Comparison of ENCODE assay signal across 2 cellular contexts in genomic region chr5:98938459-98938858, GRCh38.
TF ChIP-seq lines count a peak whose summit lies in the region.

No MANE protein-coding gene starts in this region.

TF ChIP-seq in IMR-90, 13 proteins besides CTCF, POLR2A, EP300 and RAD21:
- TF ChIP-seq BHLHE40 (IDR thresholded peaks at IDR 0.05; ENCODE audit: low read depth, low read length) (no peak), NFE2L2 (IDR thresholded peaks at IDR 0.05; ENCODE audit: low read depth, low read length) (no peak), ELK1 (IDR thresholded peaks at IDR 0.05; ENCODE audit: borderline replicate concordance, low read depth, low read length) (no peak), SMC3 (IDR thresholded peaks at IDR 0.05; ENCODE audit: low read depth, low read length) (no peak), MAFK (IDR thresholded peaks at IDR 0.05; ENCODE audit: low read depth, low read length) (no peak), RCOR1 (IDR thresholded peaks at IDR 0.05; ENCODE audit: insufficient replicate concordance, low read length) (no peak), USF2 (IDR thresholded peaks at IDR 0.05; ENCODE audit: low read depth, low read length) (no peak), MAZ (IDR thresholded peaks at IDR 0.05; ENCODE audit: borderline replicate concordance, low read depth, low read length) (no peak), CEBPB (IDR thresholded peaks at IDR 0.05; ENCODE audit: low read depth, low read length) (no peak), CHD1 (IDR thresholded peaks at IDR 0.05; ENCODE audit: low read depth, low read length) (no peak), RFX5 (IDR thresholded peaks at IDR 0.05; ENCODE audit: low read depth, low read length) (no peak)

TF ChIP-seq in endothelial cell of umbilical vein, 7 proteins besides CTCF, POLR2A, EP300 and RAD21:
- no peak for TF ChIP-seq JUN (IDR thresholded peaks at IDR 0.05; ENCODE audit: borderline replicate concordance, insufficient read depth, insufficient read length, low read depth)
- TF ChIP-seq GATA2 (IDR thresholded peaks at IDR 0.05; ENCODE audit: insufficient read depth, insufficient read length, low read depth, low read length): no peak
- TF ChIP-seq MYC (IDR thresholded peaks at IDR 0.05; ENCODE audit: low read depth, low read length): no peak
- TF ChIP-seq POLR2AphosphoS5 (IDR thresholded peaks at IDR 0.05; ENCODE audit: insufficient read depth, low read depth, low read length): no peak
- no peak for TF ChIP-seq FOS (IDR thresholded peaks at IDR 0.05; ENCODE audit: borderline replicate concordance, insufficient read depth, low read length)
- TF ChIP-seq MAX (IDR thresholded peaks at IDR 0.05; ENCODE audit: insufficient read depth, insufficient read length): no peak
- no peak for TF ChIP-seq EZH2 (IDR thresholded peaks at IDR 0.05; ENCODE audit: borderline replicate concordance, low read depth, low read length, severe bottlenecking)
